In genomic region chr1:216929870-216930582, GRCh38 we compare ENCODE assay signal across 17 cellular contexts.
A peak's percentile ranks its signal among the peaks of the same experiment; 100 is the strongest.
DNase-seq lines count a peak whose midpoint lies in the region; ATAC-seq and TF ChIP-seq lines count a peak whose summit lies in the region.
"Had no signal": no experiment of that assay in that cellular context is flagged by ENCODE, and none has a peak within 500 bp of the region (broad histone marks: within the 10 kb centered on the region; RNA-seq: fewer than 3 reads in every experiment).

No MANE protein-coding gene starts in this region.

- TF ChIP-seq CTCF in epithelial cell of esophagus (IDR thresholded peaks at IDR 0.05; ENCODE audit: insufficient read depth, low read depth, low read length, missing control alignments) = no peak

- H3K4me3 ChIP-seq in epithelial cell of esophagus (ENCODE audit: low read length) = no peak overlapping the region
- H3K4me3 ChIP-seq: pancreas, vagina had no signal

- H3K4me3 Mint-ChIP-seq in activated naive CD8-positive, alpha-beta T cell treated with anti-CD3 and anti-CD28 coated beads, Interleukin-2, amount 50 U/mL, for 24 hours = no peak overlapping the region
- no peak overlapping the region for H3K4me3 Mint-ChIP-seq in activated naive CD8-positive, alpha-beta T cell treated with anti-CD3 and anti-CD28 coated beads for 36 hours
- no peak overlapping the region for H3K4me3 Mint-ChIP-seq in stimulated activated memory B cell treated with anti-CD40 and anti-IgM and Interleukin-4, amounts not matched to agents 10 μg/mL and 1 μg/mL and 100 μg/mL, for 72 hours
- H3K4me3 Mint-ChIP-seq: activated CD4-positive, alpha-beta memory T cell treated with anti-CD3 and anti-CD28 coated beads, Interleukin-2, amount 10 ng/mL, durations not matched to agents 7 days and 5 days; activated naive CD8-positive, alpha-beta T cell treated with anti-CD3 and anti-CD28 coated beads, Interleukin-2, amount 10 ng/mL, durations not matched to agents 7 days and 5 days; activated T-cell treated with anti-CD3 and anti-CD28 coated beads, Interleukin-2, amount 50 U/mL, for 4 hours; CD4-positive, CD25-positive, alpha-beta regulatory T cell had no signal

- no peaks in the 10 kb centered on the region for H3K27me3 Mint-ChIP-seq in activated naive CD8-positive, alpha-beta T cell treated with anti-CD3 and anti-CD28 coated beads, Interleukin-2, amount 50 U/mL, for 24 hours
- H3K27me3 Mint-ChIP-seq in activated naive CD8-positive, alpha-beta T cell treated with anti-CD3 and anti-CD28 coated beads for 36 hours = no peaks in the 10 kb centered on the region
- H3K27me3 Mint-ChIP-seq in stimulated activated memory B cell treated with anti-CD40 and anti-IgM and Interleukin-4, amounts not matched to agents 10 μg/mL and 1 μg/mL and 100 μg/mL, for 72 hours = no peaks in the 10 kb centered on the region
- H3K27me3 Mint-ChIP-seq: activated CD4-positive, alpha-beta memory T cell treated with anti-CD3 and anti-CD28 coated beads, Interleukin-2, amount 10 ng/mL, durations not matched to agents 7 days and 5 days; activated naive CD8-positive, alpha-beta T cell treated with anti-CD3 and anti-CD28 coated beads, Interleukin-2, amount 10 ng/mL, durations not matched to agents 7 days and 5 days; CD4-positive, CD25-positive, alpha-beta regulatory T cell had no signal

- DNase-seq in activated naive CD8-positive, alpha-beta T cell treated with anti-CD3 and anti-CD28 coated beads, Interleukin-2, amount 50 U/mL, for 24 hours = no peak
- DNase-seq in activated naive CD8-positive, alpha-beta T cell treated with anti-CD3 and anti-CD28 coated beads for 36 hours = no peak
- DNase-seq in epithelial cell of esophagus (ENCODE audit: low read depth) = peak; percentile 84
- DNase-seq in head of caudate nucleus = no peak
- DNase-seq in SK-N-DZ (ENCODE audit: low spot score) = no peak
- no peak for DNase-seq in inferior parietal cortex (ENCODE audit: extremely low spot score)
- DNase-seq: activated CD4-positive, alpha-beta memory T cell treated with anti-CD3 and anti-CD28 coated beads, Interleukin-2, amount 10 ng/mL, durations not matched to agents 7 days and 5 days; activated naive CD8-positive, alpha-beta T cell treated with anti-CD3 and anti-CD28 coated beads, Interleukin-2, amount 10 ng/mL, durations not matched to agents 7 days and 5 days; activated T-cell treated with anti-CD3 and anti-CD28 coated beads, Interleukin-2, amount 50 U/mL, for 4 hours; CD4-positive, CD25-positive, alpha-beta regulatory T cell; cerebellar nuclear complex; DMS79 treated with DMSO at 0.1 percent for 48 hours; pancreas had no signal

- no peaks in the 10 kb centered on the region for H3K36me3 Mint-ChIP-seq in activated naive CD8-positive, alpha-beta T cell treated with anti-CD3 and anti-CD28 coated beads, Interleukin-2, amount 50 U/mL, for 24 hours (ENCODE audit: low read depth)
- no peaks in the 10 kb centered on the region for H3K36me3 Mint-ChIP-seq in activated naive CD8-positive, alpha-beta T cell treated with anti-CD3 and anti-CD28 coated beads for 36 hours
- no peaks in the 10 kb centered on the region for H3K36me3 Mint-ChIP-seq in stimulated activated memory B cell treated with anti-CD40 and anti-IgM and Interleukin-4, amounts not matched to agents 10 μg/mL and 1 μg/mL and 100 μg/mL, for 72 hours
- H3K36me3 Mint-ChIP-seq: activated naive CD8-positive, alpha-beta T cell treated with anti-CD3 and anti-CD28 coated beads, Interleukin-2, amount 10 ng/mL, durations not matched to agents 7 days and 5 days; CD4-positive, CD25-positive, alpha-beta regulatory T cell had no signal

- no peaks in the 10 kb centered on the region for H3K9me3 Mint-ChIP-seq in activated naive CD8-positive, alpha-beta T cell treated with anti-CD3 and anti-CD28 coated beads, Interleukin-2, amount 50 U/mL, for 24 hours
- H3K9me3 Mint-ChIP-seq in activated naive CD8-positive, alpha-beta T cell treated with anti-CD3 and anti-CD28 coated beads for 36 hours = peaks cover 1% of the 10 kb centered on the region
- no peaks in the 10 kb centered on the region for H3K9me3 Mint-ChIP-seq in stimulated activated memory B cell treated with anti-CD40 and anti-IgM and Interleukin-4, amounts not matched to agents 10 μg/mL and 1 μg/mL and 100 μg/mL, for 72 hours
- H3K9me3 Mint-ChIP-seq: activated T-cell treated with anti-CD3 and anti-CD28 coated beads, Interleukin-2, amount 50 U/mL, for 4 hours had no signal

- H3K4me1 Mint-ChIP-seq in activated naive CD8-positive, alpha-beta T cell treated with anti-CD3 and anti-CD28 coated beads, Interleukin-2, amount 50 U/mL, for 24 hours = no peaks in the 10 kb centered on the region
- H3K4me1 Mint-ChIP-seq in activated naive CD8-positive, alpha-beta T cell treated with anti-CD3 and anti-CD28 coated beads for 36 hours = no peaks in the 10 kb centered on the region
- no peaks in the 10 kb centered on the region for H3K4me1 Mint-ChIP-seq in stimulated activated memory B cell treated with anti-CD40 and anti-IgM and Interleukin-4, amounts not matched to agents 10 μg/mL and 1 μg/mL and 100 μg/mL, for 72 hours
- H3K4me1 Mint-ChIP-seq: activated CD4-positive, alpha-beta memory T cell treated with anti-CD3 and anti-CD28 coated beads, Interleukin-2, amount 10 ng/mL, durations not matched to agents 7 days and 5 days; activated naive CD8-positive, alpha-beta T cell treated with anti-CD3 and anti-CD28 coated beads, Interleukin-2, amount 10 ng/mL, durations not matched to agents 7 days and 5 days; CD4-positive, CD25-positive, alpha-beta regulatory T cell had no signal

- H3K27ac Mint-ChIP-seq in activated naive CD8-positive, alpha-beta T cell treated with anti-CD3 and anti-CD28 coated beads, Interleukin-2, amount 50 U/mL, for 24 hours = no peak overlapping the region
- no peak overlapping the region for H3K27ac Mint-ChIP-seq in activated naive CD8-positive, alpha-beta T cell treated with anti-CD3 and anti-CD28 coated beads for 36 hours
- H3K27ac Mint-ChIP-seq in stimulated activated memory B cell treated with anti-CD40 and anti-IgM and Interleukin-4, amounts not matched to agents 10 μg/mL and 1 μg/mL and 100 μg/mL, for 72 hours = no peak overlapping the region
- H3K27ac Mint-ChIP-seq: activated CD4-positive, alpha-beta memory T cell treated with anti-CD3 and anti-CD28 coated beads, Interleukin-2, amount 10 ng/mL, durations not matched to agents 7 days and 5 days; activated naive CD8-positive, alpha-beta T cell treated with anti-CD3 and anti-CD28 coated beads, Interleukin-2, amount 10 ng/mL, durations not matched to agents 7 days and 5 days; CD4-positive, CD25-positive, alpha-beta regulatory T cell had no signal

- peak; percentile 49 for ATAC-seq in activated naive CD8-positive, alpha-beta T cell treated with anti-CD3 and anti-CD28 coated beads, Interleukin-2, amount 50 U/mL, for 24 hours
- ATAC-seq in SK-N-SH treated with all-trans-retinoic acid at 6 μM for 48 hours = peak; percentile 34; the same call in 2 of the 3 replicates
- peak; percentile 39 for ATAC-seq in stimulated activated memory B cell treated with anti-CD40 and anti-IgM and Interleukin-4, amounts not matched to agents 10 μg/mL and 1 μg/mL and 100 μg/mL, for 72 hours
- ATAC-seq: activated T-cell treated with anti-CD3 and anti-CD28 coated beads, Interleukin-2, amount 50 U/mL, for 4 hours; Panc1 had no signal

- intact Hi-C loops in head of caudate nucleus (cut with DNase I) = no loop called here

TF ChIP-seq in SK-N-SH treated with all-trans-retinoic acid at 6 μM for 48 hours, 23 proteins besides CTCF, POLR2A, EP300 and RAD21 (continues in another document):
- TF ChIP-seq PPARA (CRISPR knock-in tag; IDR thresholded peaks at IDR 0.05; ENCODE audit: borderline replicate concordance) = no peak
- TF ChIP-seq ZNF8 (CRISPR knock-in tag; IDR thresholded peaks at IDR 0.05) = no peak
- no peak for TF ChIP-seq CSDC2 (CRISPR knock-in tag; IDR thresholded peaks at IDR 0.05)
- no peak for TF ChIP-seq ZNF70 (CRISPR knock-in tag; IDR thresholded peaks at IDR 0.05)
- no peak for TF ChIP-seq TOX (CRISPR knock-in tag; IDR thresholded peaks at IDR 0.05; ENCODE audit: borderline replicate concordance)
- TF ChIP-seq ZFP30 (CRISPR knock-in tag; IDR thresholded peaks at IDR 0.05) = no peak
- no peak for TF ChIP-seq OSR1 (CRISPR knock-in tag; IDR thresholded peaks at IDR 0.05)
- TF ChIP-seq GLIS3 (CRISPR knock-in tag; IDR thresholded peaks at IDR 0.05) = no peak
- no peak for TF ChIP-seq ZNF565 (CRISPR knock-in tag; conservative IDR thresholded peaks at IDR 0.05; ENCODE audit: low read depth)
- TF ChIP-seq PATZ1 (CRISPR knock-in tag; IDR thresholded peaks at IDR 0.05; ENCODE audit: borderline replicate concordance) = no peak
- TF ChIP-seq CREB5 (CRISPR knock-in tag; IDR thresholded peaks at IDR 0.05; ENCODE audit: low read depth) = no peak
- TF ChIP-seq ARNTL (CRISPR knock-in tag; IDR thresholded peaks at IDR 0.05; ENCODE audit: borderline replicate concordance, low read depth) = no peak
- no peak for TF ChIP-seq ISL1 (CRISPR knock-in tag; IDR thresholded peaks at IDR 0.05)
